ENCODE assay signal across 17 cellular contexts in the genomic region with DNA sequence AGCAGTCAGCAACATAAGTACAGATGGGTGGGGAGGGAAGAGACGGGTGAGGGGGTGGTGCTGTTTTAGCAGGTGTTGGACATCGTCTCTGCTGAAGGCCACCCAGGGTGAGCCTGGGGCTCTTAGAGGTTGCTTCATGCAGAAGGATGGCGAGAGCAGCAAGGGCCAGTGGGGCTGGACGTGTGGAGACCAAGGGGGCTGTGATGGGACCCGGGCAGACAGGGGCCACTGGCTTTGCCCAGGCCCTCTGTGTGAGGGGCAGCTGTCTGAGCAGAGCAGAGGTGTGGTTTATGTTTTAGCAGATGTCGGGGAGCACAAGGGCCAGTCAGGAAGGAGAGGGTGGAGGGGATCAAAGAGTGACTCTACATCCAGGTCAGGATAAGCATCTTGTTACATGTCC. TPM values are rescaled to one million over a fixed set of nuclear protein-coding genes. Genes with fewer than 3 reads are reported as not detected.
A peak's percentile ranks its signal among the peaks of the same experiment; 100 is the strongest.
DNase-seq lines count a peak whose midpoint lies in the region; ATAC-seq and TF ChIP-seq lines count a peak whose summit lies in the region.
"Had no signal": no experiment of that assay in that cellular context is flagged by ENCODE, and none has a peak within 500 bp of the region (broad histone marks: within the 10 kb centered on the region; RNA-seq: fewer than 3 reads in every experiment).

No MANE protein-coding gene starts in this region.

- DNase-seq in activated T-cell treated with anti-CD3 and anti-CD28 coated beads, Interleukin-2, amount 50 U/mL, for 24 hours, result no peak
- no peak for DNase-seq in activated T-cell treated with anti-CD3 and anti-CD28 coated beads for 4 hours
- DNase-seq in activated naive CD8-positive, alpha-beta T cell treated with anti-CD3 and anti-CD28 coated beads, Interleukin-2, amount 10 ng/mL, durations not matched to agents 7 days and 5 days, result no peak
- DNase-seq in neural crest cell (ENCODE audit: low read depth, low spot score), result no peak
- DNase-seq: BE2C; kidney glomerular epithelial cell; NCI-H1436; NCI-H2107; NCI-H446; NCI-H774; stimulated activated naive CD8-positive, alpha-beta T cell treated with anti-CD3 and anti-CD28 coated beads, Interleukin-15, amount 100 ng/mL, for 72 hours had no signal

- peaks cover 71% of the 10 kb centered on the region; the same call in 1 of the 2 replicates for H3K36me3 ChIP-seq in Loucy (ENCODE audit: insufficient read depth, low read length)

- peaks cover 20% of the 10 kb centered on the region for H3K4me1 Mint-ChIP-seq in activated T-cell treated with anti-CD3 and anti-CD28 coated beads, Interleukin-2, amount 50 U/mL, for 24 hours (ENCODE audit: low read depth)
- H3K4me1 Mint-ChIP-seq in activated naive CD8-positive, alpha-beta T cell treated with anti-CD3 and anti-CD28 coated beads, Interleukin-2, amount 10 ng/mL, durations not matched to agents 7 days and 5 days, result peaks cover 23% of the 10 kb centered on the region
- peaks cover 5% of the 10 kb centered on the region for H3K4me1 Mint-ChIP-seq in neural crest cell

- H3K4me3 ChIP-seq in Loucy (ENCODE audit: low read length, poor library complexity, severe bottlenecking), result no peak overlapping the region
- H3K4me3 ChIP-seq: psoas muscle had no signal

- no peak overlapping the region for H3K4me3 Mint-ChIP-seq in activated T-cell treated with anti-CD3 and anti-CD28 coated beads, Interleukin-2, amount 50 U/mL, for 24 hours
- H3K4me3 Mint-ChIP-seq in activated naive CD8-positive, alpha-beta T cell treated with anti-CD3 and anti-CD28 coated beads, Interleukin-2, amount 10 ng/mL, durations not matched to agents 7 days and 5 days, result no peak overlapping the region
- peak overlapping the region; percentile 54 for H3K4me3 Mint-ChIP-seq in neural crest cell
- H3K4me3 Mint-ChIP-seq: stimulated activated naive CD8-positive, alpha-beta T cell treated with anti-CD3 and anti-CD28 coated beads, Interleukin-15, amount 100 ng/mL, for 72 hours; type B pancreatic cell had no signal

- H4K20me1 ChIP-seq in Loucy (ENCODE audit: insufficient read depth, low read length, poor library complexity, severe bottlenecking), result peaks cover 59% of the 10 kb centered on the region

- H3K4me1 ChIP-seq in Loucy (ENCODE audit: insufficient read depth, low read length, poor library complexity, severe bottlenecking), result peaks cover 24% of the 10 kb centered on the region
- H3K4me1 ChIP-seq: BE2C had no signal

- H3K27me3 ChIP-seq in Loucy (ENCODE audit: insufficient read depth, low read length, poor library complexity, severe bottlenecking), result no peaks in the 10 kb centered on the region
- H3K27me3 ChIP-seq: BE2C had no signal

- H3K9me3 Mint-ChIP-seq in activated T-cell treated with anti-CD3 and anti-CD28 coated beads, Interleukin-2, amount 50 U/mL, for 24 hours, result no peaks in the 10 kb centered on the region
- H3K9me3 Mint-ChIP-seq in activated naive CD8-positive, alpha-beta T cell treated with anti-CD3 and anti-CD28 coated beads, Interleukin-2, amount 10 ng/mL, durations not matched to agents 7 days and 5 days, result no peaks in the 10 kb centered on the region
- no peaks in the 10 kb centered on the region for H3K9me3 Mint-ChIP-seq in neural crest cell
- H3K9me3 Mint-ChIP-seq: stimulated activated naive CD8-positive, alpha-beta T cell treated with anti-CD3 and anti-CD28 coated beads, Interleukin-15, amount 100 ng/mL, for 72 hours; type B pancreatic cell had no signal

- no peak overlapping the region for H3K9ac ChIP-seq in Loucy (ENCODE audit: low read depth, low read length, poor library complexity, severe bottlenecking)

- H3K79me2 ChIP-seq in Loucy (ENCODE audit: insufficient read depth, low read length), result peaks cover 76% of the 10 kb centered on the region

- no peak overlapping the region for H2AFZ ChIP-seq in Loucy (ENCODE audit: low read length)

- TF ChIP-seq CTCF in Loucy (conservative IDR thresholded peaks at IDR 0.05; ENCODE audit: low read length) (no peak), neural crest cell (conservative IDR thresholded peaks at IDR 0.05) (no peak)

- H3K4me2 ChIP-seq in Loucy (ENCODE audit: low read depth, low read length, poor library complexity, severe bottlenecking), result peak overlapping the region; percentile 23

- peak overlapping the region; percentile 50 for H3K27ac Mint-ChIP-seq in activated T-cell treated with anti-CD3 and anti-CD28 coated beads, Interleukin-2, amount 50 U/mL, for 24 hours
- peak overlapping the region; percentile 17 for H3K27ac Mint-ChIP-seq in activated naive CD8-positive, alpha-beta T cell treated with anti-CD3 and anti-CD28 coated beads, Interleukin-2, amount 10 ng/mL, durations not matched to agents 7 days and 5 days
- H3K27ac Mint-ChIP-seq in neural crest cell (ENCODE audit: unreplicated experiment), result peak overlapping the region; percentile 81
- H3K27ac Mint-ChIP-seq: stimulated activated naive CD8-positive, alpha-beta T cell treated with anti-CD3 and anti-CD28 coated beads, Interleukin-15, amount 100 ng/mL, for 72 hours had no signal

- H3K9me2 ChIP-seq in Loucy (replicated peaks; ENCODE audit: low read depth, low read length), result no peaks in the 10 kb centered on the region

- ATAC-seq in activated naive CD8-positive, alpha-beta T cell treated with anti-CD3 and anti-CD28 coated beads, Interleukin-2, amount 10 ng/mL, durations not matched to agents 7 days and 5 days (ENCODE audit: low read depth), result no peak
- ATAC-seq in GM18511 (IDR thresholded peaks at IDR 0.05; ENCODE audit: unreplicated experiment), result no peak
- ATAC-seq in HG02588 (IDR thresholded peaks at IDR 0.05; ENCODE audit: unreplicated experiment), result no peak
- no peak for ATAC-seq in HG02870 (IDR thresholded peaks at IDR 0.05; ENCODE audit: unreplicated experiment)
- ATAC-seq: psoas muscle; stimulated activated naive CD8-positive, alpha-beta T cell treated with anti-CD3 and anti-CD28 coated beads, Interleukin-15, amount 100 ng/mL, for 72 hours had no signal

- H3K36me3 Mint-ChIP-seq in activated T-cell treated with anti-CD3 and anti-CD28 coated beads, Interleukin-2, amount 50 U/mL, for 24 hours (ENCODE audit: low read depth), result peaks cover 82% of the 10 kb centered on the region
- peaks cover 35% of the 10 kb centered on the region for H3K36me3 Mint-ChIP-seq in activated naive CD8-positive, alpha-beta T cell treated with anti-CD3 and anti-CD28 coated beads, Interleukin-2, amount 10 ng/mL, durations not matched to agents 7 days and 5 days
- H3K36me3 Mint-ChIP-seq in neural crest cell (ENCODE audit: low read depth), result peaks cover 5% of the 10 kb centered on the region

- POLR2A ChIA-PET in activated naive CD8-positive, alpha-beta T cell treated with anti-CD3 and anti-CD28 coated beads, Interleukin-2, amount 10 ng/mL, durations not matched to agents 7 days and 5 days (lab: Charles Lee), result interaction anchor here (1.1 kb wide), 1 partner anchor 14 kb away, joined by 3 read pairs; no protein-coding TSS in a partner anchor

- H3K9me3 ChIP-seq in Loucy (ENCODE audit: insufficient read depth, low read depth, low read length), result no peaks in the 10 kb centered on the region
- H3K9me3 ChIP-seq: BE2C, psoas muscle had no signal

- no peaks in the 10 kb centered on the region for H3K27me3 Mint-ChIP-seq in activated T-cell treated with anti-CD3 and anti-CD28 coated beads, Interleukin-2, amount 50 U/mL, for 24 hours
- H3K27me3 Mint-ChIP-seq in activated naive CD8-positive, alpha-beta T cell treated with anti-CD3 and anti-CD28 coated beads, Interleukin-2, amount 10 ng/mL, durations not matched to agents 7 days and 5 days, result no peaks in the 10 kb centered on the region
- no peaks in the 10 kb centered on the region for H3K27me3 Mint-ChIP-seq in neural crest cell (ENCODE audit: low read depth)
- H3K27me3 Mint-ChIP-seq: stimulated activated naive CD8-positive, alpha-beta T cell treated with anti-CD3 and anti-CD28 coated beads, Interleukin-15, amount 100 ng/mL, for 72 hours; type B pancreatic cell had no signal

- no peaks in the 10 kb centered on the region for H3F3A ChIP-seq in Loucy (ENCODE audit: low read depth)

RNA-seq across cellular contexts. Expression of gene NARF, which starts 4.8 kb away (rescaled TPM):
- total RNA-seq in activated naive CD8-positive, alpha-beta T cell treated with anti-CD3 and anti-CD28 coated beads, Interleukin-2, amount 10 ng/mL, durations not matched to agents 7 days and 5 days, result 100 to 1,000 TPM; 106 to 121 TPM
- 73.3 and 84.2 TPM in 2 replicates for total RNA-seq in neural crest cell

RNA-seq across cellular contexts. Expression of gene CYBC1, which starts 12.8 kb away (rescaled TPM):
- total RNA-seq in activated naive CD8-positive, alpha-beta T cell treated with anti-CD3 and anti-CD28 coated beads, Interleukin-2, amount 10 ng/mL, durations not matched to agents 7 days and 5 days, result 100 to 1,000 TPM; 301 to 323 TPM
- total RNA-seq in neural crest cell, result 111 and 115 TPM in 2 replicates

RNA-seq across cellular contexts. Expression of gene OGFOD3, which starts 45.0 kb away (rescaled TPM):
- 10 to 100 TPM; 24.4 to 27.4 TPM for total RNA-seq in activated naive CD8-positive, alpha-beta T cell treated with anti-CD3 and anti-CD28 coated beads, Interleukin-2, amount 10 ng/mL, durations not matched to agents 7 days and 5 days
- total RNA-seq in neural crest cell, result 33.3 and 35.6 TPM in 2 replicates

RNA-seq across cellular contexts. Expression of gene HEXD, which starts 45.2 kb away (rescaled TPM):
- 10 to 100 TPM; 84.1 to 84.8 TPM for total RNA-seq in activated naive CD8-positive, alpha-beta T cell treated with anti-CD3 and anti-CD28 coated beads, Interleukin-2, amount 10 ng/mL, durations not matched to agents 7 days and 5 days
- 47.8 and 48.5 TPM in 2 replicates for total RNA-seq in neural crest cell

RNA-seq across cellular contexts. Expression of gene FOXK2, which starts 56.1 kb away (rescaled TPM):
- total RNA-seq in activated naive CD8-positive, alpha-beta T cell treated with anti-CD3 and anti-CD28 coated beads, Interleukin-2, amount 10 ng/mL, durations not matched to agents 7 days and 5 days, result 10 to 100 TPM; 59.6 to 60.8 TPM
- total RNA-seq in neural crest cell, result 84.3 and 92.2 TPM in 2 replicates

Comparison
In these comparisons a context has a peak if more than half of its experiments do, and no peak if none do; other contexts are left out.
1. H3K27ac Mint-ChIP-seq: peak in every context shown above with its lines; median percentile 81 in neural crest cell; 50 in activated T-cell treated with anti-CD3 and anti-CD28 coated beads, Interleukin-2, amount 50 U/mL, for 24 hours; 17 in activated naive CD8-positive, alpha-beta T cell treated with anti-CD3 and anti-CD28 coated beads, Interleukin-2, amount 10 ng/mL, durations not matched to agents 7 days and 5 days.